ENCODE assay signal across 20 cellular contexts in the genomic region with DNA sequence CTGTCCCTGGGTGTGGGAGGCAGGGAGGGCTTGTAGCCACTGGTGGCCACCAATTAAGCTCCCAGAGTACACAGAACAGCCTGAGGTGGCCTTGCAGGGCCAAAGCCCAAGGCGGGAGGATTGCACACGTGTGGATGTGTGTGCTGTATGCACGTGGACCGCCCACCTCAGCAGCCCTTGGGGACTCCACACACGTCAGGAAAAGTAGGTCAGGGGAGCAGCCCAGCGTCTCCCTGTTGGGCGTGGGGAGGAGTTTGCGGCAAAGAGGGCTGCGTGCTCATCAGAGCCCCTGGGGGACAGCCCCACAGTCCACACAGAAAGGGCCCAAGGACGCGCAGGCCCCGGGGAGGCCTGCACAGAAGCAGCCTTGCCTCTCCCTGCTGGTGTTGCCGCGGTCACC. TPM values are rescaled to one million over a fixed set of nuclear protein-coding genes. Genes with fewer than 3 reads are reported as not detected.
DNase-seq lines count a peak whose midpoint lies in the region; ATAC-seq and TF ChIP-seq lines count a peak whose summit lies in the region.
"Had no signal": no experiment of that assay in that cellular context is flagged by ENCODE, and none has a peak within 500 bp of the region (broad histone marks: within the 10 kb centered on the region; RNA-seq: fewer than 3 reads in every experiment).

No MANE protein-coding gene starts in this region.

- H3K36me3 Mint-ChIP-seq in activated T-cell treated with anti-CD3 and anti-CD28 coated beads, Interleukin-2, amount 50 U/mL, for 72 hours (ENCODE audit: insufficient read depth in 2 of 2): peaks cover 0 to 2% of the 10 kb centered on the region in 2 donors
- no peaks in the 10 kb centered on the region for H3K36me3 Mint-ChIP-seq in natural killer cell
- H3K36me3 Mint-ChIP-seq: stimulated activated memory B cell treated with anti-CD40 and anti-IgM and Interleukin-4, amounts not matched to agents 10 μg/mL and 1 μg/mL and 100 μg/mL, for 72 hours had no signal

- H3K36me3 ChIP-seq in aorta (ENCODE audit: control insufficient read depth in 1 of 2, insufficient read depth in 2 of 2, low read length in 1 of 2): no peaks in the 10 kb centered on the region
- H3K36me3 ChIP-seq: transverse colon had no signal

- no peaks in the 10 kb centered on the region for H3K4me1 ChIP-seq in aorta (ENCODE audit: control insufficient read depth in 1 of 2, insufficient read depth in 2 of 2, low read length in 2 of 2)
- H3K4me1 ChIP-seq: foreskin keratinocyte, transverse colon had no signal

- WGBS in aorta, 2 donors: 81 to 82% methylated on average over 14 of the region's 14 CpGs

- H3K27me3 ChIP-seq in aorta (ENCODE audit: control insufficient read depth in 1 of 2, insufficient read depth in 2 of 2, low read length in 1 of 2): no peaks in the 10 kb centered on the region
- H3K27me3 ChIP-seq: foreskin keratinocyte, hepatocyte, transverse colon had no signal

- H3K9me3 Mint-ChIP-seq in activated T-cell treated with anti-CD3 and anti-CD28 coated beads, Interleukin-2, amount 50 U/mL, for 72 hours: no peaks in the 10 kb centered on the region
- H3K9me3 Mint-ChIP-seq in natural killer cell: no peaks in the 10 kb centered on the region
- H3K9me3 Mint-ChIP-seq: stimulated activated memory B cell treated with anti-CD40 and anti-IgM and Interleukin-4, amounts not matched to agents 10 μg/mL and 1 μg/mL and 100 μg/mL, for 72 hours had no signal

- ATAC-seq in activated T-cell treated with anti-CD3 and anti-CD28 coated beads, Interleukin-2, amount 50 U/mL, for 72 hours (replicated peaks in 1 of 2): peak in 1 of 2 donors; percentile 22
- ATAC-seq in natural killer cell (peak in 2 of 3 donors; percentile 13 to 14), HG03439 (IDR thresholded peaks at IDR 0.05; ENCODE audit: unreplicated experiment) (no peak), aorta (ENCODE audit: low FRiP score) (no peak)
- ATAC-seq: foreskin keratinocyte; K562; right cardiac atrium; stimulated activated memory B cell treated with anti-CD40 and anti-IgM and Interleukin-4, amounts not matched to agents 10 μg/mL and 1 μg/mL and 100 μg/mL, for 72 hours had no signal

- H3K27ac Mint-ChIP-seq in activated T-cell treated with anti-CD3 and anti-CD28 coated beads, Interleukin-2, amount 50 U/mL, for 72 hours: peak overlapping the region; percentile 49
- peak overlapping the region; percentile 97 to 99 for H3K27ac Mint-ChIP-seq in natural killer cell
- H3K27ac Mint-ChIP-seq: stimulated activated memory B cell treated with anti-CD40 and anti-IgM and Interleukin-4, amounts not matched to agents 10 μg/mL and 1 μg/mL and 100 μg/mL, for 72 hours had no signal

- peaks cover 52% of the 10 kb centered on the region for H3K4me1 Mint-ChIP-seq in activated T-cell treated with anti-CD3 and anti-CD28 coated beads, Interleukin-2, amount 50 U/mL, for 72 hours (ENCODE audit: low read depth)
- H3K4me1 Mint-ChIP-seq in natural killer cell: peaks cover 57 to 76% of the 10 kb centered on the region in 2 donors

- TF ChIP-seq CTCF in natural killer cell (IDR thresholded peaks at IDR 0.05): no peak

- peak overlapping the region; percentile 11 to 65 for H3K4me3 Mint-ChIP-seq in activated T-cell treated with anti-CD3 and anti-CD28 coated beads, Interleukin-2, amount 50 U/mL, for 72 hours
- peak overlapping the region; percentile 78 for H3K4me3 Mint-ChIP-seq in natural killer cell
- H3K4me3 Mint-ChIP-seq: stimulated activated memory B cell treated with anti-CD40 and anti-IgM and Interleukin-4, amounts not matched to agents 10 μg/mL and 1 μg/mL and 100 μg/mL, for 72 hours had no signal

- H3K9me3 ChIP-seq in aorta (ENCODE audit: control insufficient read depth, low read length): no peaks in the 10 kb centered on the region
- H3K9me3 ChIP-seq: transverse colon had no signal

- intact Hi-C loops in natural killer cell (cut with micrococcal nuclease) (loop anchor here (5.0 kb wide), 1 partner anchor 170 kb away; no protein-coding TSS in a partner anchor), aorta (cut with DNase I) (no loop called here)

- no peak overlapping the region for H3K27ac ChIP-seq in aorta (ENCODE audit: low read depth in 1 of 2, low read length in 2 of 2)
- H3K27ac ChIP-seq: foreskin keratinocyte, hepatocyte, transverse colon had no signal

- DNase-seq in stimulated activated naive CD4-positive, alpha-beta T cell treated with Interleukin-2 at 50 U/mL for 16 hours (lab: John Stamatoyannopoulos, UW): peak; percentile 33
- no peak for DNase-seq in stimulated activated naive CD4-positive, alpha-beta T cell (lab: John Stamatoyannopoulos, UW)
- peak; percentile 43 to 45 for DNase-seq in activated T-cell treated with anti-CD3 and anti-CD28 coated beads, Interleukin-2, amount 50 U/mL, for 72 hours
- DNase-seq in natural killer cell: no peak
- no peak for DNase-seq in NCI-H748 treated with DMSO at 0.1 percent for 48 hours (lab: John Stamatoyannopoulos, UW)
- DNase-seq in aorta: no peak
- DNase-seq: activated effector memory CD4-positive, alpha-beta T cell treated with Interleukin-2 at 50 U/mL for 16 hours; amygdala; foreskin keratinocyte; GOT3; NCI-H69; occipital lobe; right cardiac atrium; SHP77; transverse colon had no signal

- H3K4me3 ChIP-seq in aorta (ENCODE audit: low read length in 2 of 2): no peak overlapping the region
- H3K4me3 ChIP-seq: hepatocyte, K562, transverse colon had no signal

- no peaks in the 10 kb centered on the region for H3K27me3 Mint-ChIP-seq in activated T-cell treated with anti-CD3 and anti-CD28 coated beads, Interleukin-2, amount 50 U/mL, for 72 hours (ENCODE audit: low read depth)
- H3K27me3 Mint-ChIP-seq in natural killer cell (ENCODE audit: low read depth in 2 of 2): no peaks in the 10 kb centered on the region

RNA-seq across cellular contexts. Expression of gene SBK1, which starts 19.6 kb away (rescaled TPM):
- total RNA-seq in activated T-cell treated with anti-CD3 and anti-CD28 coated beads, Interleukin-2, amount 50 U/mL, for 72 hours: 1 to 10 TPM; 6.2 to 7.0 TPM
- total RNA-seq in natural killer cell (10 to 100 TPM; 59.3 to 60.9 (median 59.8) TPM), aorta (under 1 TPM; 0.16 to 0.33 TPM)
- under 1 TPM in 1 of 2 donors, not detected in 1; 0.03 TPM for polyA plus RNA-seq in aorta

RNA-seq across cellular contexts. Expression of gene NPIPB6, which starts 51.4 kb away (rescaled TPM):
- 1 to 10 TPM; 2.9 to 3.9 TPM for total RNA-seq in activated T-cell treated with anti-CD3 and anti-CD28 coated beads, Interleukin-2, amount 50 U/mL, for 72 hours
- 1 to 10 TPM in 2 of 3 donors, not detected in 1; 4.1 to 5.7 TPM for total RNA-seq in natural killer cell
- total RNA-seq in aorta: 1 to 10 TPM; 2.3 to 3.3 TPM
- 1 to 10 TPM; 1.3 to 1.5 TPM for polyA plus RNA-seq in aorta
- total RNA-seq: cardiac septum, occipital lobe had no signal

Comparison
In these comparisons a context has a peak if more than half of its experiments do, and no peak if none do; other contexts are left out.
1. DNase-seq: peak in stimulated activated naive CD4-positive, alpha-beta T cell treated with Interleukin-2 at 50 U/mL for 16 hours (single experiment) and activated T-cell treated with anti-CD3 and anti-CD28 coated beads, Interleukin-2, amount 50 U/mL, for 72 hours (2 of 2); none in stimulated activated naive CD4-positive, alpha-beta T cell (0 of 6), natural killer cell (single experiment), NCI-H748 treated with DMSO at 0.1 percent for 48 hours (single experiment) and aorta (0 of 2).
2. ATAC-seq: peak in natural killer cell (2 of 3); none in HG03439 (single experiment) and aorta (single experiment).
3. RNA of gene SBK1, which starts 19.6 kb away (total RNA-seq): 59.3 to 60.9 TPM in natural killer cell; 6.2 to 7.0 TPM in activated T-cell treated with anti-CD3 and anti-CD28 coated beads, Interleukin-2, amount 50 U/mL, for 72 hours and 0.16 to 0.33 TPM in aorta; every median in the first group is over 4 times any median in the second.